Comparison of ENCODE assay signal across 24 cellular contexts in the genomic region with DNA sequence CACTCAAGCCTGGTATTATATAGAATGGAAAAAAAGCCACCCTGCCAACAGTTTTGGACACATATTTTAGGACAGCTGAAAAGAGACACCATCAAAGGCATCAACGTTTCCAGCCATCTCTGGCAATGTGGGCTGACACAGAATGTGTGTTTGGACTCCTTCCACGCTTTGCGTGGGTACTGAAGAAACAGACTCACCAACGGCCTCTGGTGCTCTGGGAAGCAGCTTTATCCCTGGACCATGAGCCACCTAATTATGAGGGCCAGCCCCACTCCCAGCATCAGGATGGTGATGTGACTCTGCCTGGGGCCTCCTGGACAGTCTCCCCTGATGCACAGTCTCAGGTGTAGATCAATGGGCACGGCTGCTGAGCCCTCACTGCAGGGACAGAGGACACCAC.
"Had no signal": no experiment of that assay in that cellular context is flagged by ENCODE, and none has a peak within 500 bp of the region (broad histone marks: within the 10 kb centered on the region; RNA-seq: fewer than 3 reads in every experiment).

No MANE protein-coding gene starts in this region.

- ATAC-seq: effector memory CD8-positive, alpha-beta T cell; heart right ventricle; natural killer cell treated with Interleukin-12 subunit alpha and Interleukin-12 subunit beta and Interleukin-15 and Interleukin-18, amount 100 ng/mL, for 72 hours; sciatic nerve had no signal

- H3K9me3 ChIP-seq: colonic mucosa, esophagus squamous epithelium, heart right ventricle, neutrophil, stomach, testis, tibial artery had no signal

- DNase-seq: central memory CD4-positive, alpha-beta T cell; colonic mucosa; effector memory CD8-positive, alpha-beta T cell; erythroblast; esophagus squamous epithelium; foreskin melanocyte; glutamatergic neuron; heart right ventricle; hippocampal formation; islet precursor cell; naive B cell; stimulated activated CD4-positive, alpha-beta T cell treated with anti-CD3 and anti-CD28 coated beads, Interleukin-12 subunit alpha, Interleukin-12 subunit beta, amount 100 ng/mL, for 4 hours; stimulated activated CD4-positive, alpha-beta T cell treated with anti-CD3 and anti-CD28 coated beads, Interleukin-1b, Interleukin-23, amount 100 ng/mL, for 48 hours; stimulated activated CD4-positive, alpha-beta T cell treated with anti-CD3 and anti-CD28 coated beads, Interleukin-4, amount 100 ng/mL, for 1 hour; stimulated activated CD8-positive, alpha-beta memory T cell treated with anti-CD3 and anti-CD28 coated beads, Interleukin-4, amount 100 ng/mL, for 48 hours; stimulated activated naive CD4-positive, alpha-beta T cell; stomach; testis; tibial artery had no signal

- H3K36me3 ChIP-seq: colonic mucosa had no signal

- H3K27ac ChIP-seq: colonic mucosa, esophagus squamous epithelium, heart right ventricle, neutrophil, stomach, testis, tibial artery had no signal

- H3K4me2 ChIP-seq: smooth muscle cell had no signal

- H3K27me3 ChIP-seq: colonic mucosa, esophagus squamous epithelium, heart right ventricle, neutrophil, stomach, testis, tibial artery had no signal

- H3K4me1 ChIP-seq: colonic mucosa, esophagus squamous epithelium, heart right ventricle, stomach, tibial artery had no signal

- H3K9ac ChIP-seq: parathyroid adenoma had no signal

- H3K4me3 ChIP-seq: colonic mucosa, esophagus squamous epithelium, heart right ventricle, smooth muscle cell, stomach, testis, tibial artery had no signal
